In the genomic region with DNA sequence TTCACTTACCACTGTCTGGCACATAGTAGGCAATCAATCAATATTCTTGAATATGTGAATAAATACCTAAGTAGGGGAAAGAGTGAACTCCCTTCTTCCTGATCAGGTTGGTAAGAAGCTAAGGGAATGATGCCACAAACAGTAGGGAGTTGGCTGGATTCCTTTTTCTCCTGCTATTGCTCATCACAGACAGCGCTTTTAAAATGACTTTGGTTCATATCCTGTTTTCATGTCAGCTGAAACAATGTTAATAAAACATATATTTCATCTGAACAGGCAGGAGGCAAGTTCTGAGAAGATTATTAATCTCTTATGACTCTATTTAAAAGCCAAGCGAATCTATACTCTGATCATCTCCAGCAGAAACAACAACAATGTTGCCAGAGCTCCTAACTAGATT, we compare ENCODE assay signal across 1 cellular context.
TF ChIP-seq lines count a peak whose summit lies in the region.

No MANE protein-coding gene starts in this region.

TF ChIP-seq in WTC11, 78 proteins besides CTCF, POLR2A, EP300 and RAD21 (continued from another document):
- TF ChIP-seq, protein P1, sequence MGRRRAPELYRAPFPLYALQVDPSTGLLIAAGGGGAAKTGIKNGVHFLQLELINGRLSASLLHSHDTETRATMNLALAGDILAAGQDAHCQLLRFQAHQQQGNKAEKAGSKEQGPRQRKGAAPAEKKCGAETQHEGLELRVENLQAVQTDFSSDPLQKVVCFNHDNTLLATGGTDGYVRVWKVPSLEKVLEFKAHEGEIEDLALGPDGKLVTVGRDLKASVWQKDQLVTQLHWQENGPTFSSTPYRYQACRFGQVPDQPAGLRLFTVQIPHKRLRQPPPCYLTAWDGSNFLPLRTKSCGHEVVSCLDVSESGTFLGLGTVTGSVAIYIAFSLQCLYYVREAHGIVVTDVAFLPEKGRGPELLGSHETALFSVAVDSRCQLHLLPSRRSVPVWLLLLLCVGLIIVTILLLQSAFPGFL (CRISPR knock-in tag; IDR thresholded peaks at IDR 0.05; ENCODE audit: borderline replicate concordance) = no peak
- TF ChIP-seq ZNF281 (CRISPR knock-in tag; IDR thresholded peaks at IDR 0.05) = no peak
